33 cellular contexts compared by ENCODE assay signal in genomic region chr10:36048780-36049179, GRCh38.
A peak's percentile ranks its signal among the peaks of the same experiment; 100 is the strongest.
DNase-seq lines count a peak whose midpoint lies in the region; ATAC-seq, FAIRE-seq and TF ChIP-seq lines count a peak whose summit lies in the region.
"Had no signal": no experiment of that assay in that cellular context is flagged by ENCODE, and none has a peak within 500 bp of the region (broad histone marks: within the 10 kb centered on the region; RNA-seq: fewer than 3 reads in every experiment).

No MANE protein-coding gene starts in this region.

- H3K9me2 ChIP-seq in PC-3 (replicated peaks; ENCODE audit: low read length), result no peaks in the 10 kb centered on the region

- TF ChIP-seq CTCF in mammary epithelial cell (conservative IDR thresholded peaks at IDR 0.05 in 1 of 2, IDR thresholded peaks at IDR 0.05 in 1 of 2; ENCODE audit: extremely low read depth in 1 of 2, insufficient read depth in 1 of 2, low read depth in 1 of 2, low read length in 2 of 2) (no peak), breast epithelium (IDR thresholded peaks at IDR 0.05) (no peak), HEK293 (tag by site-specific recombination; IDR thresholded peaks at IDR 0.05) (no peak), PC-3 (conservative IDR thresholded peaks at IDR 0.05; ENCODE audit: low read depth, low read length) (no peak)

- ATAC-seq in PC-3, result no peak; the same call in 1 of the 2 replicates
- ATAC-seq: A549; CD8-positive, alpha-beta T cell had no signal

- H2AFZ ChIP-seq in mammary epithelial cell (ENCODE audit: low read depth, low read length) (peak overlapping the region; percentile 3), PC-3 (ENCODE audit: low read length) (no peak overlapping the region)

- CTCF ChIA-PET in mammary epithelial cell (lab: Charles Lee; ENCODE audit: low non-redundant PET) (no interaction called here), HEK293 (lab: Yijun Ruan, JAX) (no interaction called here), PC-3 (lab: Charles Lee) (interaction anchor here (0.6 kb wide), 1 partner anchor 86 kb away, joined by 5 read pairs; no protein-coding TSS in a partner anchor)

- TF ChIP-seq POLR2A in breast epithelium (IDR thresholded peaks at IDR 0.05), result no peak

- H3F3A ChIP-seq in PC-3 (ENCODE audit: low read length, unreplicated experiment), result no peaks in the 10 kb centered on the region

- BruUV-seq in mammary epithelial cell (replicated peaks; lab: Mats Ljungman, UMichigan) (no TSS peak), PC-3 (replicated peaks; lab: Mats Ljungman, UMichigan) (no TSS peak)

- 74% methylated on average over 2 of the region's 2 CpGs for WGBS in mammary epithelial cell (ENCODE audit: low coverage, missing lambda C conversion rate)

- DNase-seq in mammary epithelial cell (no peak), breast epithelium (ENCODE audit: low spot score in 2 of 2) (no peak), PC-3 (no peak), SKM-1 (lab: John Stamatoyannopoulos, UW; ENCODE audit: unreplicated experiment) (no peak), RCC 7860 (ENCODE audit: low spot score) (no peak)
- DNase-seq: 8988T; ACHN; AML-193; BE2C; C1 segment of cervical spinal cord; Caco-2; Calu3; CD4-positive, alpha-beta memory T cell; CD4-positive, alpha-beta T cell; CD4-positive, CD25-positive, alpha-beta regulatory T cell; CD8-positive, alpha-beta memory T cell; CD8-positive, alpha-beta T cell; COR-L47; DMS 273 treated with DMSO at 0.1 percent for 48 hours; DMS153; DMS53; DMS79; DMS79 treated with DMSO at 0.1 percent for 48 hours; DND-41; EL had no signal

- H3K36me3 ChIP-seq in mammary epithelial cell (ENCODE audit: insufficient read depth, low read length) (no peaks in the 10 kb centered on the region), breast epithelium (no peaks in the 10 kb centered on the region), HEK293 (ENCODE audit: control insufficient read depth in 2 of 2, insufficient read depth in 1 of 2, low read length in 2 of 2) (no peaks in the 10 kb centered on the region), PC-3 (ENCODE audit: low read depth, low read length) (no peaks in the 10 kb centered on the region)
- H3K36me3 ChIP-seq: BE2C; BLaER1; BLaER1 treated with 17β-estradiol and CSF1 and Interleukin-3, amounts not matched to agents 10 nM and 100 nM had no signal

- H3K9me3 ChIP-seq in mammary epithelial cell (replicated peaks; ENCODE audit: insufficient read depth, low read length) (no peaks in the 10 kb centered on the region), breast epithelium (no peaks in the 10 kb centered on the region), HEK293 (ENCODE audit: control insufficient read depth, insufficient read depth, low read depth, low read length) (no peaks in the 10 kb centered on the region), PC-3 (ENCODE audit: low read length) (0 out of 2 replicates have a peak, but pooled peaks cover 3% of the 10 kb centered on the region)
- H3K9me3 ChIP-seq: A549; BE2C; BLaER1; BLaER1 treated with 17β-estradiol and CSF1 and Interleukin-3, amounts not matched to agents 10 nM and 100 nM; Caco-2 had no signal

- H3K4me1 ChIP-seq in mammary epithelial cell (ENCODE audit: insufficient read depth, low read length), result no peaks in the 10 kb centered on the region
- H3K4me1 ChIP-seq in breast epithelium, result no peaks in the 10 kb centered on the region
- no peaks in the 10 kb centered on the region for H3K4me1 ChIP-seq in HEK293 (ENCODE audit: control insufficient read depth, insufficient read depth, low read length)
- H3K4me1 ChIP-seq in PC-3 (ENCODE audit: insufficient read depth, low read length), result peaks cover 11% of the 10 kb centered on the region
- H3K4me1 ChIP-seq: A549, BE2C, Caco-2 had no signal

- FAIRE-seq in RCC 7860 (lab: Jason Lieb, UNC), result no peak
- FAIRE-seq: A204.1, A549, D721Med had no signal

- dilution Hi-C loops in mammary epithelial cell (cut with HindIII; ENCODE audit: low sequenced_read_pairs), result no loop called here

- H3K27me3 ChIP-seq in mammary epithelial cell (ENCODE audit: insufficient read depth, low read length) (no peaks in the 10 kb centered on the region), breast epithelium (no peaks in the 10 kb centered on the region), PC-3 (ENCODE audit: low read length) (no peaks in the 10 kb centered on the region)
- H3K27me3 ChIP-seq: BE2C; BLaER1; BLaER1 treated with 17β-estradiol and CSF1 and Interleukin-3, amounts not matched to agents 10 nM and 100 nM had no signal

- in situ Hi-C loops in mammary epithelial cell (cut with MboI; ENCODE audit: low sequenced_read_pairs in 2 of 2), result no loop called here

- H4K20me1 ChIP-seq in mammary epithelial cell (ENCODE audit: insufficient read depth, low read length), result no peaks in the 10 kb centered on the region
- H4K20me1 ChIP-seq in PC-3 (ENCODE audit: low read length), result no peaks in the 10 kb centered on the region
- H4K20me1 ChIP-seq: BLaER1; BLaER1 treated with 17β-estradiol and CSF1 and Interleukin-3, amounts not matched to agents 10 nM and 100 nM had no signal

- POLR2A ChIA-PET in HEK293 (lab: Yijun Ruan, JAX), result no interaction called here
- POLR2A ChIA-PET in PC-3 (lab: Charles Lee; ENCODE audit: unreplicated experiment), result interaction anchor here (0.6 to 0.7 kb wide), 2 partner anchors 295 to 696 kb away, joined by 3 read pairs; no protein-coding TSS in a partner anchor

- no peaks in the 10 kb centered on the region for H3K79me2 ChIP-seq in mammary epithelial cell (ENCODE audit: insufficient read depth, low read length)
- no peaks in the 10 kb centered on the region for H3K79me2 ChIP-seq in PC-3 (ENCODE audit: low read length)

- no peak overlapping the region for H3K4me3 ChIP-seq in mammary epithelial cell (replicated peaks in 1 of 3; ENCODE audit: insufficient read depth in 1 of 3, low read depth in 2 of 3, low read length in 3 of 3)
- no peak overlapping the region for H3K4me3 ChIP-seq in breast epithelium
- H3K4me3 ChIP-seq in HEK293 (ENCODE audit: low read depth, low read length), result no peak overlapping the region
- H3K4me3 ChIP-seq in PC-3 (ENCODE audit: low read length), result no peak overlapping the region
- H3K4me3 ChIP-seq: A549; BLaER1; BLaER1 treated with 17β-estradiol and CSF1 and Interleukin-3, amounts not matched to agents 10 nM and 100 nM had no signal

- H3K27ac ChIP-seq in mammary epithelial cell (ENCODE audit: insufficient read depth, low read depth, low read length), result no peak overlapping the region
- no peak overlapping the region for H3K27ac ChIP-seq in breast epithelium
- H3K27ac ChIP-seq in HEK293 (ENCODE audit: extremely low read depth, low read depth, low read length), result no peak overlapping the region
- H3K27ac ChIP-seq in PC-3 (ENCODE audit: low read length), result peak overlapping the region; percentile 23
- H3K27ac ChIP-seq: 22Rv1; A549; BLaER1; BLaER1 treated with 17β-estradiol and CSF1 and Interleukin-3, amounts not matched to agents 10 nM and 100 nM; C4-2B had no signal

- H3K9ac ChIP-seq in mammary epithelial cell (ENCODE audit: insufficient read depth, low read length) (no peak overlapping the region), PC-3 (ENCODE audit: low read length) (no peak overlapping the region)
- H3K9ac ChIP-seq: BLaER1; BLaER1 treated with 17β-estradiol and CSF1 and Interleukin-3, amounts not matched to agents 10 nM and 100 nM had no signal

- H3K4me2 ChIP-seq in mammary epithelial cell (ENCODE audit: insufficient read depth, low read depth, low read length), result no peak overlapping the region
- no peak overlapping the region; the same call in 1 of the 2 replicates for H3K4me2 ChIP-seq in PC-3 (ENCODE audit: low read length)
- H3K4me2 ChIP-seq: A549; BLaER1; BLaER1 treated with 17β-estradiol and CSF1 and Interleukin-3, amounts not matched to agents 10 nM and 100 nM had no signal

- intact Hi-C loops in mammary epithelial cell (cut with micrococcal nuclease) (no loop called here), breast epithelium (cut with DNase I; ENCODE audit: low total_unique reads) (no loop called here), PC-3 (cut with micrococcal nuclease) (loop anchor here (2.0 to 10.0 kb wide), 2 partner anchors 78 to 676 kb away; no protein-coding TSS in a partner anchor)

TF ChIP-seq in HEK293, 187 proteins besides CTCF, POLR2A, EP300 and RAD21:
- no peak for TF ChIP-seq ZNF792 (tag by site-specific recombination; IDR thresholded peaks at IDR 0.05)
- no peak for TF ChIP-seq KLF16 (tag by site-specific recombination; IDR thresholded peaks at IDR 0.05)
- TF ChIP-seq REPIN1 (tag by site-specific recombination; IDR thresholded peaks at IDR 0.05; ENCODE audit: low read depth), result no peak
- TF ChIP-seq, protein P1, sequence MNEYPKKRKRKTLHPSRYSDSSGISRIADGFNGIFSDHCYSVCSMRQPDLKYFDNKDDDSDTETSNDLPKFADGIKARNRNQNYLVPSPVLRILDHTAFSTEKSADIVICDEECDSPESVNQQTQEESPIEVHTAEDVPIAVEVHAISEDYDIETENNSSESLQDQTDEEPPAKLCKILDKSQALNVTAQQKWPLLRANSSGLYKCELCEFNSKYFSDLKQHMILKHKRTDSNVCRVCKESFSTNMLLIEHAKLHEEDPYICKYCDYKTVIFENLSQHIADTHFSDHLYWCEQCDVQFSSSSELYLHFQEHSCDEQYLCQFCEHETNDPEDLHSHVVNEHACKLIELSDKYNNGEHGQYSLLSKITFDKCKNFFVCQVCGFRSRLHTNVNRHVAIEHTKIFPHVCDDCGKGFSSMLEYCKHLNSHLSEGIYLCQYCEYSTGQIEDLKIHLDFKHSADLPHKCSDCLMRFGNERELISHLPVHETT (tag by site-specific recombination; IDR thresholded peaks at IDR 0.05), result no peak
- peak; percentile 96 for TF ChIP-seq ZNF677 (tag by site-specific recombination; IDR thresholded peaks at IDR 0.05)
TF ChIP-seq in HEK293: peak in this region for 1.
